In the genomic region with DNA sequence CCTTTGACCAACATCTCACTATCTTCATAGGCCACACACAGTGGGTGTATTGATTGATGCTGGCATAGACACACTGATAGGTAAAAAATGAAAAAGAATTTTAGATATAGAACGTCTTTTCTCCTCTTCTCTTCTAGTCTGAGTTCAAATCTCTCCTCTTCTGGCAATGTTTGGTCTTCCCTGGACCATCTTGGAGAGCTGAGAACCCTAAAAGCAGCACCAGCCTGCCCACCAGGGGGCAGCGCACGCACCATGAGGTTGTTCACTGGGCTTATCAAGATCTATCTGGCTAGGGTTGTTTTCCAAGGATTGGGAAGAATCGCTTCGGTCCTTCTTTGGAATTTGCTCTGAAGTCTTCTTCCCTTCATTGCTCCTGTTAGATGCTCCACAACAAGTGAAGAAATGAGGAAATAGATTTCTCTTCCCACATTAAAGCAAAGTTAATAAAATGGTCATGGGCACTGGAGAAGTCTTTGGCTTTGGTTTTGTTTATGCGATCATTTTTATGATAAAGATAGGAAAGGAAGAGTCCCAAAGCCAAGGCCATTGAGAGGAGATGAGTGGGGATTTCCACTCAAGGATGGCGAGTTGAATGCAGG, we compare ENCODE assay signal across 8 cellular contexts.
DNase-seq lines count a peak whose midpoint lies in the region; ATAC-seq and TF ChIP-seq lines count a peak whose summit lies in the region.

No MANE protein-coding gene starts in this region.

- TF ChIP-seq POLR2A in breast epithelium (IDR thresholded peaks at IDR 0.05) = no peak

- H3K27me3 Mint-ChIP-seq in MCF 10A (ENCODE audit: insufficient read depth, unreplicated experiment) = peaks cover 57% of the 10 kb centered on the region

- no peak overlapping the region for H3K27ac Mint-ChIP-seq in MCF 10A (ENCODE audit: low read depth, unreplicated experiment)

- H3K27me3 ChIP-seq in breast epithelium = no peaks in the 10 kb centered on the region

- peak; percentile 24 for TF ChIP-seq CTCF in MCF 10A (IDR thresholded peaks at IDR 0.05; ENCODE audit: unreplicated experiment)
- no peak for TF ChIP-seq CTCF in breast epithelium (IDR thresholded peaks at IDR 0.05)
- TF ChIP-seq CTCF in VCaP (conservative IDR thresholded peaks at IDR 0.05) = peak; percentile 42
- TF ChIP-seq CTCF in epithelial cell of proximal tubule (conservative IDR thresholded peaks at IDR 0.05; ENCODE audit: low read depth, low read length) = peak; percentile 64
- TF ChIP-seq CTCF in omental fat pad (IDR thresholded peaks at IDR 0.05) = no peak

- no peaks in the 10 kb centered on the region for H3K36me3 ChIP-seq in breast epithelium

- peaks cover 12% of the 10 kb centered on the region for H3K9me3 Mint-ChIP-seq in MCF 10A (ENCODE audit: unreplicated experiment)

- H3K4me1 ChIP-seq in breast epithelium = no peaks in the 10 kb centered on the region

- no peak overlapping the region for H3K4me3 ChIP-seq in breast epithelium
- no peak overlapping the region for H3K4me3 ChIP-seq in epithelial cell of proximal tubule (ENCODE audit: low read depth, low read length)

- no TSS peak for BruUV-seq in MCF 10A (replicated peaks; lab: Mats Ljungman, UMichigan)

- POLR2A ChIA-PET in MCF 10A (lab: Yijun Ruan, JAX) = no interaction called here

- no peaks in the 10 kb centered on the region for H3K4me1 Mint-ChIP-seq in MCF 10A (ENCODE audit: insufficient read depth, unreplicated experiment)

- H3K27ac ChIP-seq in breast epithelium (no peak overlapping the region), VCaP (no peak overlapping the region)

- no peak overlapping the region for H3K4me3 Mint-ChIP-seq in MCF 10A (ENCODE audit: unreplicated experiment)

- H3K9me3 ChIP-seq in breast epithelium = peaks cover 0 to 6% of the 10 kb centered on the region in 2 donors

- intact Hi-C loops in MCF 10A (cut with micrococcal nuclease) (no loop called here), breast epithelium (cut with DNase I; ENCODE audit: low total_unique reads) (no loop called here)

- no peaks in the 10 kb centered on the region for H3K36me3 Mint-ChIP-seq in MCF 10A (ENCODE audit: insufficient read depth, unreplicated experiment)

- ATAC-seq in HG02981 (IDR thresholded peaks at IDR 0.05; ENCODE audit: unreplicated experiment) (no peak), HG03108 (IDR thresholded peaks at IDR 0.05; ENCODE audit: unreplicated experiment) (no peak), omental fat pad (ENCODE audit: low FRiP score) (no peak)

- DNase-seq in MCF 10A (ENCODE audit: unreplicated experiment) (peak; percentile 27), breast epithelium (ENCODE audit: low spot score in 2 of 2) (no peak), epithelial cell of proximal tubule (ENCODE audit: low read depth) (no peak), omental fat pad (ENCODE audit: low spot score) (no peak)
- peak in 2 of 3 donors; percentile 27 to 48 for DNase-seq in stimulated activated CD4-positive, alpha-beta T cell treated with anti-CD3 and anti-CD28 coated beads, Interleukin-12 subunit alpha, Interleukin-12 subunit beta, amount 100 ng/mL, for 48 hours (ENCODE audit: low read depth in 2 of 3, low spot score in 1 of 3)

- CTCF ChIA-PET in MCF 10A (lab: Yijun Ruan, JAX) = interaction anchor here (1.0 to 1.4 kb wide), 3 partner anchors 9 to 19 kb away, joined by 3 to 5 read pairs (median 4); no protein-coding TSS in a partner anchor

Comparison
In these comparisons a context has a peak if more than half of its experiments do, and no peak if none do; other contexts are left out.
1. DNase-seq: peak in MCF 10A (single experiment) and stimulated activated CD4-positive, alpha-beta T cell treated with anti-CD3 and anti-CD28 coated beads, Interleukin-12 subunit alpha, Interleukin-12 subunit beta, amount 100 ng/mL, for 48 hours (2 of 3); none in breast epithelium (0 of 2), epithelial cell of proximal tubule (single experiment) and omental fat pad (single experiment).
2. CTCF ChIP-seq: peak in MCF 10A (single experiment), VCaP (single experiment) and epithelial cell of proximal tubule (single experiment); none in breast epithelium (0 of 3) and omental fat pad (0 of 3).